In the genomic region with DNA sequence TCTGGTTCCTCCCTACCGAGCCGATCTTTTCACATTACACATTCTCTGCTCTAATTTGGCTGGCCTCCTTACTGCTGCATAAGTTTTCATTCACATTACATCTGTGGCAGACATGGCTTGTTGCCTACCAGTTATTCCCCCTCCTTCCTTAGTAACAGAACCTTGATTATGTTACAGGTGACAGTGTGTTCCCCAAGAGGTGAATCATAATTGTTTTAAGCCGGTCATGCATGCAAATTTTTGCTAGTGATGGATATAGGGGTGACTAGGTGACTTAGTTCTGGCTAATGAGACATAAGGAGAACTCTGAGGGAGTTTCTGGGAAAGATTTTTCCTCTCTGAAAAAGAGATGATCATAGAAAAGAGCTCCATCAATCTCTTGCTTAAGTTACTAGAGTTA, we compare ENCODE assay signal across 29 cellular contexts.
"Had no signal": no experiment of that assay in that cellular context is flagged by ENCODE, and none has a peak within 500 bp of the region (broad histone marks: within the 10 kb centered on the region; RNA-seq: fewer than 3 reads in every experiment).

No MANE protein-coding gene starts in this region.

- H3K27ac ChIP-seq: breast epithelium, RWPE1, SJCRH30 had no signal

- H3K4me1 ChIP-seq: breast epithelium, SJCRH30 had no signal

- H3K9me3 Mint-ChIP-seq: activated CD4-positive, alpha-beta memory T cell treated with anti-CD3 and anti-CD28 coated beads, Interleukin-2, amount 10 ng/mL, durations not matched to agents 7 days and 5 days; activated CD4-positive, alpha-beta T cell treated with anti-CD3 and anti-CD28 coated beads, Interleukin-2, amount 10 ng/mL, durations not matched to agents 24 days and 14 days; activated naive CD4-positive, alpha-beta T cell treated with anti-CD3 and anti-CD28 coated beads, Interleukin-2, amount 10 ng/mL, durations not matched to agents 7 days and 5 days; activated naive CD8-positive, alpha-beta T cell treated with anti-CD3 and anti-CD28 coated beads for 36 hours; activated T-helper 2 cell treated with anti-CD3 and anti-CD28 coated beads, Interferon-gamma antibody, Interleukin-2, Interleukin-4, amounts not matched to agents 10 μg/mL and 5 μg/mL and 100 μg/mL, durations not matched to agents 14 hours and 24 hours and 36 hours; T-helper 1 cell treated with Interleukin-12 subunit alpha and Interleukin-12 subunit beta and Interleukin-4 antibody, amounts not matched to agents 30 μg/mL and 1 μg/mL, for 36 hours; WTC11 had no signal

- FAIRE-seq: K562 had no signal

- H3K4me3 ChIP-seq: breast epithelium, K562, SJCRH30 had no signal

- H3K27me3 Mint-ChIP-seq: activated CD4-positive, alpha-beta memory T cell treated with anti-CD3 and anti-CD28 coated beads, Interleukin-2, amount 10 ng/mL, durations not matched to agents 7 days and 5 days; activated CD4-positive, alpha-beta T cell treated with anti-CD3 and anti-CD28 coated beads, Interleukin-2, amount 10 ng/mL, durations not matched to agents 24 days and 14 days; activated naive CD8-positive, alpha-beta T cell treated with anti-CD3 and anti-CD28 coated beads for 36 hours had no signal

- DNase-seq: activated CD4-positive, alpha-beta memory T cell treated with anti-CD3 and anti-CD28 coated beads, Interleukin-2, amount 10 ng/mL, durations not matched to agents 7 days and 5 days; activated CD4-positive, alpha-beta T cell treated with anti-CD3 and anti-CD28 coated beads, Interleukin-2, amount 10 ng/mL, durations not matched to agents 24 days and 14 days; activated CD4-positive, CD25-positive, alpha-beta regulatory T cell treated with anti-CD3 and anti-CD28 coated beads, Interleukin-2, amount 50 U/mL, for 72 hours; activated gamma-delta T cell treated with Interleukin-2 at 50 U/mL for 16 hours; activated naive CD4-positive, alpha-beta T cell treated with anti-CD3 and anti-CD28 coated beads, Interleukin-2, amount 10 ng/mL, durations not matched to agents 7 days and 5 days; activated naive CD8-positive, alpha-beta T cell treated with anti-CD3 and anti-CD28 coated beads for 36 hours; activated T-cell treated with anti-CD3 and anti-CD28 coated beads for 4 hours; activated T-cell treated with anti-CD3 and anti-CD28 coated beads, Interleukin-2, amount 50 U/mL, for 48 hours; caudate nucleus; Karpas-422; NCI-H1092; NCI-H1417; NCI-H1694; NCI-H2029; NCI-H2107; NCI-H2171 treated with DMSO at 0.1 percent for 48 hours; NCI-H226; NCI-H510A; NCI-H526 treated with DMSO at 0.1 percent for 48 hours; NCI-H82; Right ventricle myocardium superior; SJCRH30 had no signal

- H3K27me3 ChIP-seq: SJCRH30 had no signal

- H3K9me3 ChIP-seq: breast epithelium, SJCRH30 had no signal

- H3K36me3 ChIP-seq: breast epithelium, SJCRH30 had no signal

- H3K4me3 Mint-ChIP-seq: activated CD4-positive, alpha-beta memory T cell treated with anti-CD3 and anti-CD28 coated beads, Interleukin-2, amount 10 ng/mL, durations not matched to agents 7 days and 5 days; activated CD4-positive, alpha-beta T cell treated with anti-CD3 and anti-CD28 coated beads, Interleukin-2, amount 10 ng/mL, durations not matched to agents 24 days and 14 days; activated naive CD4-positive, alpha-beta T cell treated with anti-CD3 and anti-CD28 coated beads, Interleukin-2, amount 10 ng/mL, durations not matched to agents 7 days and 5 days; activated naive CD8-positive, alpha-beta T cell treated with anti-CD3 and anti-CD28 coated beads for 36 hours; T-helper 1 cell treated with Interleukin-12 subunit alpha and Interleukin-12 subunit beta and Interleukin-4 antibody, amounts not matched to agents 30 μg/mL and 1 μg/mL, for 36 hours; WTC11 had no signal

- H3K4me1 Mint-ChIP-seq: activated CD4-positive, alpha-beta memory T cell treated with anti-CD3 and anti-CD28 coated beads, Interleukin-2, amount 10 ng/mL, durations not matched to agents 7 days and 5 days; activated naive CD4-positive, alpha-beta T cell treated with anti-CD3 and anti-CD28 coated beads, Interleukin-2, amount 10 ng/mL, durations not matched to agents 7 days and 5 days; activated naive CD8-positive, alpha-beta T cell treated with anti-CD3 and anti-CD28 coated beads for 36 hours; WTC11 had no signal

- H3K27ac Mint-ChIP-seq: activated CD4-positive, alpha-beta memory T cell treated with anti-CD3 and anti-CD28 coated beads, Interleukin-2, amount 10 ng/mL, durations not matched to agents 7 days and 5 days; activated CD4-positive, alpha-beta T cell treated with anti-CD3 and anti-CD28 coated beads, Interleukin-2, amount 10 ng/mL, durations not matched to agents 24 days and 14 days; activated naive CD4-positive, alpha-beta T cell treated with anti-CD3 and anti-CD28 coated beads, Interleukin-2, amount 10 ng/mL, durations not matched to agents 7 days and 5 days; activated naive CD8-positive, alpha-beta T cell treated with anti-CD3 and anti-CD28 coated beads for 36 hours; activated T-helper 2 cell treated with anti-CD3 and anti-CD28 coated beads, Interferon-gamma antibody, Interleukin-2, Interleukin-4, amounts not matched to agents 10 μg/mL and 5 μg/mL and 100 μg/mL, durations not matched to agents 14 hours and 24 hours and 36 hours; T-helper 1 cell treated with Interleukin-12 subunit alpha and Interleukin-12 subunit beta and Interleukin-4 antibody, amounts not matched to agents 30 μg/mL and 1 μg/mL, for 36 hours; WTC11 had no signal

- ATAC-seq: K562, Panc1, WTC11 had no signal

- H3K36me3 Mint-ChIP-seq: activated naive CD4-positive, alpha-beta T cell treated with anti-CD3 and anti-CD28 coated beads, Interleukin-2, amount 10 ng/mL, durations not matched to agents 7 days and 5 days; activated naive CD8-positive, alpha-beta T cell treated with anti-CD3 and anti-CD28 coated beads for 36 hours; WTC11 had no signal
